In genomic region chr22:35900483-35901168, GRCh38 we compare ENCODE assay signal across 10 cellular contexts.
DNase-seq lines count a peak whose midpoint lies in the region; ATAC-seq and TF ChIP-seq lines count a peak whose summit lies in the region.
"Had no signal": no experiment of that assay in that cellular context is flagged by ENCODE, and none has a peak within 500 bp of the region (broad histone marks: within the 10 kb centered on the region; RNA-seq: fewer than 3 reads in every experiment).

No MANE protein-coding gene starts in this region.

- no peak overlapping the region for H3K4me3 ChIP-seq in SK-N-SH (ENCODE audit: low read depth in 2 of 2, low read length in 1 of 2)
- no peak overlapping the region for H3K4me3 ChIP-seq in fibroblast of villous mesenchyme (ENCODE audit: low read depth, low read length)
- H3K4me3 ChIP-seq in ovary: no peak overlapping the region
- H3K4me3 ChIP-seq in left lung: no peak overlapping the region

- H2AFZ ChIP-seq in SK-N-SH (ENCODE audit: low read depth): no peak overlapping the region

- H3F3A ChIP-seq in SK-N-SH (replicated peaks; ENCODE audit: insufficient read depth): peaks cover 29% of the 10 kb centered on the region

- TF ChIP-seq EP300 in SK-N-SH (IDR thresholded peaks at IDR 0.05; ENCODE audit: borderline replicate concordance in 1 of 2, low read depth in 1 of 2, low read length in 1 of 2): no peak
- TF ChIP-seq EP300 in ovary (IDR thresholded peaks at IDR 0.05): no peak

- CTCF ChIA-PET in SK-N-SH (lab: Yijun Ruan, JAX): interaction anchor here (0.6 to 1.8 kb wide), 4 partner anchors 11 to 317 kb away, joined by 3 to 6 read pairs (median 4); no protein-coding TSS in a partner anchor

- peak overlapping the region; percentile 26; the same call in 1 of the 2 replicates for H3K9ac ChIP-seq in SK-N-SH

- POLR2A ChIA-PET in SK-N-SH (lab: Yijun Ruan, JAX): no interaction called here

- no peak for ATAC-seq in left lung

- TF ChIP-seq RAD21 in SK-N-SH (IDR thresholded peaks at IDR 0.05; ENCODE audit: low read length): no peak

- H4K20me1 ChIP-seq in SK-N-SH (ENCODE audit: insufficient read depth): peaks cover 95% of the 10 kb centered on the region

- intact Hi-C loops in ovary (cut with DNase I): loop anchor here in 1 of 4 donors (10.0 kb wide), 1 partner anchor 56 kb away; no protein-coding TSS in a partner anchor
- intact Hi-C loops in left lung (cut with DNase I): no loop called here

- H3K27me3 ChIP-seq in SK-N-SH (ENCODE audit: insufficient read depth) (no peaks in the 10 kb centered on the region), ovary (no peaks in the 10 kb centered on the region), left lung (no peaks in the 10 kb centered on the region)
- H3K27me3 ChIP-seq: neutrophil had no signal

- H3K9me2 ChIP-seq in SK-N-SH: no peaks in the 10 kb centered on the region

- H3K36me3 ChIP-seq in SK-N-SH (replicated peaks in 1 of 2; ENCODE audit: control insufficient read depth in 1 of 2, insufficient read depth in 2 of 2, low read length in 1 of 2) (no peaks in the 10 kb centered on the region), ovary (no peaks in the 10 kb centered on the region), left lung (no peaks in the 10 kb centered on the region)
- H3K36me3 ChIP-seq: neutrophil had no signal

- DNase-seq in stimulated activated CD4-positive, alpha-beta T cell treated with anti-CD3 and anti-CD28 coated beads, Interleukin-1b, Interleukin-23, amount 100 ng/mL, for 48 hours: peak; percentile 10
- no peak for DNase-seq in stimulated activated CD4-positive, alpha-beta T cell treated with anti-CD3 and anti-CD28 coated beads, Interleukin-4, amount 100 ng/mL, for 1 hour
- DNase-seq in SK-N-SH (no peak), fibroblast of villous mesenchyme (ENCODE audit: low read depth) (peak; percentile 49), ovary (no peak), hippocampal formation (lab: John Stamatoyannopoulos, UW) (no peak), left lung (no peak), AML-193 (lab: John Stamatoyannopoulos, UW) (no peak)
- DNase-seq: KG1 had no signal

- no peak for TF ChIP-seq POLR2A in ovary (IDR thresholded peaks at IDR 0.05)

- H3K4me1 ChIP-seq in SK-N-SH (ENCODE audit: control insufficient read depth in 1 of 2, insufficient read depth in 2 of 2, low read depth in 1 of 2, low read length in 1 of 2): peaks cover 20 to 35% of the 10 kb centered on the region in 2 experiments
- peaks cover 14% of the 10 kb centered on the region for H3K4me1 ChIP-seq in ovary (ENCODE audit: insufficient read depth)
- peaks cover 4 to 7% of the 10 kb centered on the region in 2 donors for H3K4me1 ChIP-seq in left lung

- 30% methylated on average over 5 of the region's 5 CpGs for WGBS in SK-N-SH (ENCODE audit: low lambda C conversion rate)
- WGBS in ovary, 3 donors: 61 to 75% (median 72%) methylated on average over 5 of the region's 5 CpGs

- H3K27ac ChIP-seq in SK-N-SH (ENCODE audit: low read depth in 2 of 2, low read length in 1 of 2) (peak overlapping the region; percentile 29 to 79), ovary (no peak overlapping the region), left lung (no peak overlapping the region)
- H3K27ac ChIP-seq: neutrophil had no signal

- no peak for TF ChIP-seq CTCF in SK-N-SH (IDR thresholded peaks at IDR 0.05)
- TF ChIP-seq CTCF in fibroblast of villous mesenchyme (IDR thresholded peaks at IDR 0.05; ENCODE audit: insufficient read depth, low read depth, low read length): no peak
- TF ChIP-seq CTCF in ovary (IDR thresholded peaks at IDR 0.05): no peak
- TF ChIP-seq CTCF in left lung (IDR thresholded peaks at IDR 0.05): no peak

- peaks cover 86% of the 10 kb centered on the region for H3K79me2 ChIP-seq in SK-N-SH (ENCODE audit: insufficient read depth)

- H3K4me2 ChIP-seq in SK-N-SH: peak overlapping the region; percentile 57

- H3K9me3 ChIP-seq in SK-N-SH: no peaks in the 10 kb centered on the region
- no peaks in the 10 kb centered on the region for H3K9me3 ChIP-seq in ovary
- H3K9me3 ChIP-seq in left lung: no peaks in the 10 kb centered on the region
- H3K9me3 ChIP-seq: neutrophil had no signal

TF ChIP-seq in SK-N-SH, 30 proteins besides CTCF, POLR2A, EP300 and RAD21:
- TF ChIP-seq YY1 (IDR thresholded peaks at IDR 0.05; ENCODE audit: low read depth) (peak; percentile 62; the same call in 1 of the 2 replicates), USF1 (IDR thresholded peaks at IDR 0.05; ENCODE audit: borderline replicate concordance, low read depth) (no peak), PBX3 (IDR thresholded peaks at IDR 0.05) (peak; percentile 44), JUND (IDR thresholded peaks at IDR 0.05) (peak; percentile 6; the same call in 1 of the 2 replicates), NFIC (IDR thresholded peaks at IDR 0.05; ENCODE audit: borderline replicate concordance) (peak; percentile 29; the same call in 1 of the 2 replicates), RXRA (IDR thresholded peaks at IDR 0.05; ENCODE audit: borderline replicate concordance, low read depth) (peak; percentile 32; the same call in 1 of the 2 replicates), EZH2phosphoT487 (IDR thresholded peaks at IDR 0.05; ENCODE audit: borderline replicate concordance, low read depth) (no peak), REST (IDR thresholded peaks at IDR 0.05; ENCODE audit: low read depth, low read length) (no peak), RFX5 (IDR thresholded peaks at IDR 0.05; ENCODE audit: low read length) (no peak), MAX (IDR thresholded peaks at IDR 0.05; ENCODE audit: low read depth) (peak; percentile 51), CHD2 (IDR thresholded peaks at IDR 0.05; ENCODE audit: low read length, partially characterized antibody) (no peak), MEF2A (IDR thresholded peaks at IDR 0.05; ENCODE audit: borderline replicate concordance, low read depth) (peak; percentile 43; the same call in 1 of the 2 replicates), TCF12 (IDR thresholded peaks at IDR 0.05) (peak; percentile 65), ELF1 (IDR thresholded peaks at IDR 0.05) (no peak)

Comparison
In these comparisons a context has a peak if more than half of its experiments do, and no peak if none do; other contexts are left out.
1. DNase-seq: peak in stimulated activated CD4-positive, alpha-beta T cell treated with anti-CD3 and anti-CD28 coated beads, Interleukin-1b, Interleukin-23, amount 100 ng/mL, for 48 hours (single experiment) and fibroblast of villous mesenchyme (single experiment); none in stimulated activated CD4-positive, alpha-beta T cell treated with anti-CD3 and anti-CD28 coated beads, Interleukin-4, amount 100 ng/mL, for 1 hour (single experiment), SK-N-SH (single experiment), ovary (0 of 5), hippocampal formation (0 of 2), left lung (0 of 2) and AML-193 (0 of 2).
2. H3K27ac ChIP-seq: peak in SK-N-SH (2 of 2); none in ovary (0 of 2) and left lung (0 of 2).